In the genomic region with DNA sequence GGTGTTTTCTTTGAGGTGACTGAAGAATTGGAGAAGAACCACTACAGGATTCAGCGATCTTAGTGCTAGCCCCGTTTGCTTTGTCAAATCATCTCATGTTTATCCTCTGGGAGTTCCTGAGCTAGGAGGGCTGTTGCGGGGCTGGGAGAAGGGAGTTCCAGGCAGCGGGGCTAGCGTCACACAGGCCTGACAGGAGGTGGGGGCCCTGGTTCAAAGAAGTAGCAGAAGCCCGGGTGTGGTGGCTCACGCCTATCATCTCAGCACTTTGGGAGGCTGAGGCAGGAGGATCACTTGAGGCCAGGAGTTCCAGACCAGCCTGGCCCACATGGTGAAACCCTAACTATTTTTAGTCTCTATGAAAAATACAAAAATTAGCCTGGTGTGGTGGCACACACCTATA, we compare ENCODE assay signal across 19 cellular contexts. TPM values are rescaled to one million over a fixed set of nuclear protein-coding genes. Genes with fewer than 3 reads are reported as not detected.
DNase-seq lines count a peak whose midpoint lies in the region; ATAC-seq and TF ChIP-seq lines count a peak whose summit lies in the region.
"Had no signal": no experiment of that assay in that cellular context is flagged by ENCODE, and none has a peak within 500 bp of the region (broad histone marks: within the 10 kb centered on the region; RNA-seq: fewer than 3 reads in every experiment).

No MANE protein-coding gene starts in this region.

- H3K36me3 ChIP-seq in RWPE2 (ENCODE audit: low read depth) = no peaks in the 10 kb centered on the region
- H3K36me3 ChIP-seq in spleen = no peaks in the 10 kb centered on the region
- H3K36me3 ChIP-seq in aorta (ENCODE audit: control insufficient read depth in 1 of 2, insufficient read depth in 2 of 2, low read length in 1 of 2) = no peaks in the 10 kb centered on the region
- H3K36me3 ChIP-seq: BLaER1 treated with 17β-estradiol and CSF1 and Interleukin-3, amounts not matched to agents 10 nM and 100 nM; HAP-1 had no signal

- H3K4me3 ChIP-seq in RWPE2 (ENCODE audit: severe bottlenecking) (no peak overlapping the region), spleen (no peak overlapping the region), aorta (ENCODE audit: low read length in 2 of 2) (no peak overlapping the region)
- H3K4me3 ChIP-seq: BLaER1 treated with 17β-estradiol and CSF1 and Interleukin-3, amounts not matched to agents 10 nM and 100 nM; GM12878; GM23248; HAP-1 had no signal

- TF ChIP-seq CTCF in RWPE2 (IDR thresholded peaks at IDR 0.05; ENCODE audit: poor library complexity, severe bottlenecking) (no peak), spleen (IDR thresholded peaks at IDR 0.05 in 8 of 11, conservative IDR thresholded peaks at IDR 0.05 in 3 of 11) (no peak)

- H3K27ac ChIP-seq in RWPE2 (ENCODE audit: poor library complexity, severe bottlenecking) (peak overlapping the region; percentile 77), spleen (no peak overlapping the region), aorta (ENCODE audit: low read depth in 1 of 2, low read length in 2 of 2) (no peak overlapping the region)
- H3K27ac ChIP-seq: BLaER1 treated with 17β-estradiol and CSF1 and Interleukin-3, amounts not matched to agents 10 nM and 100 nM; GM23248 had no signal

- no peak for TF ChIP-seq POLR2A in spleen (IDR thresholded peaks at IDR 0.05)

- H3K27me3 ChIP-seq in RWPE2 (ENCODE audit: insufficient read depth, poor library complexity, severe bottlenecking) = no peaks in the 10 kb centered on the region
- H3K27me3 ChIP-seq in spleen (replicated peaks in 1 of 7) = peaks cover 0 to 61% (median 18%) of the 10 kb centered on the region in 7 donors
- no peaks in the 10 kb centered on the region for H3K27me3 ChIP-seq in aorta (ENCODE audit: control insufficient read depth in 1 of 2, insufficient read depth in 2 of 2, low read length in 1 of 2)
- H3K27me3 ChIP-seq: BLaER1 treated with 17β-estradiol and CSF1 and Interleukin-3, amounts not matched to agents 10 nM and 100 nM had no signal

- peaks cover 32% of the 10 kb centered on the region for H3K4me1 ChIP-seq in RWPE2 (ENCODE audit: insufficient read depth, poor library complexity, severe bottlenecking)
- no peaks in the 10 kb centered on the region for H3K4me1 ChIP-seq in spleen
- H3K4me1 ChIP-seq in aorta (ENCODE audit: control insufficient read depth in 1 of 2, insufficient read depth in 2 of 2, low read length in 2 of 2) = no peaks in the 10 kb centered on the region
- H3K4me1 ChIP-seq: HAP-1 had no signal

- DNase-seq in cardiac septum (ENCODE audit: low spot score) (peak; percentile 61), Right ventricle myocardium inferior (ENCODE audit: missing footprints) (no peak), NCI-H2171 treated with DMSO at 0.1 percent for 48 hours (lab: John Stamatoyannopoulos, UW) (peak; percentile 73), RWPE2 (ENCODE audit: low spot score) (peak; percentile 71), spleen (peak; percentile 30), aorta (no peak)
- DNase-seq: CD8-positive, alpha-beta T cell; COR-L47; DMS 273 treated with DMSO at 0.1 percent for 48 hours; DMS53; DND-41; EL had no signal

- H3K9me3 ChIP-seq in RWPE2 (ENCODE audit: severe bottlenecking) = no peaks in the 10 kb centered on the region
- H3K9me3 ChIP-seq in spleen = peaks cover 0 to 16% (median 6%) of the 10 kb centered on the region in 8 donors
- peaks cover 4% of the 10 kb centered on the region for H3K9me3 ChIP-seq in aorta (ENCODE audit: control insufficient read depth, low read length)
- H3K9me3 ChIP-seq: HAP-1 had no signal

- WGBS in spleen, 5 donors = 82 to 92% (median 85%) methylated on average over 7 of the region's 7 CpGs
- 81 to 84% methylated on average over 7 of the region's 7 CpGs for WGBS in aorta, 2 donors

- no peak for ATAC-seq in Right ventricle myocardium inferior
- no peak for ATAC-seq in RWPE2 (ENCODE audit: low read depth)
- no peak for ATAC-seq in aorta (ENCODE audit: low FRiP score)
- no peak for ATAC-seq in HG03159 (IDR thresholded peaks at IDR 0.05; ENCODE audit: unreplicated experiment)
- ATAC-seq in HG03039 (IDR thresholded peaks at IDR 0.05; ENCODE audit: unreplicated experiment) = no peak
- ATAC-seq: CD8-positive, alpha-beta T cell; GM12878; HepG2 had no signal

- intact Hi-C loops in cardiac septum (cut with DNase I) (no loop called here), Right ventricle myocardium inferior (cut with DNase I) (no loop called here), spleen (cut with DNase I; ENCODE audit: low total_unique reads) (no loop called here), aorta (cut with DNase I) (no loop called here)

RNA-seq across cellular contexts. Expression of a gene that starts 33.2 kb away (rescaled TPM):
- total RNA-seq in cardiac septum = 39.7 TPM
- total RNA-seq in Right ventricle myocardium inferior = 29.5 TPM
- 10 to 100 TPM in 6 of 7 donors, 1 to 10 TPM in 1; 9.3 to 49.1 (median 18.3) TPM for total RNA-seq in spleen
- 10 to 100 TPM in 1 of 3 donors, 1 to 10 TPM in 2; 5.5 to 24.6 (median 9.4) TPM for polyA plus RNA-seq in spleen
- total RNA-seq in aorta = 100 to 1,000 TPM in 1 of 2 donors, 10 to 100 TPM in 1; 85.8 to 145 TPM
- polyA plus RNA-seq in aorta = 10 to 100 TPM; 17.7 to 43.5 TPM

Comparison
In these comparisons a context has a peak if more than half of its experiments do, and no peak if none do; other contexts are left out.
1. DNase-seq: peak in cardiac septum (single experiment), NCI-H2171 treated with DMSO at 0.1 percent for 48 hours (single experiment), RWPE2 (single experiment) and spleen (single experiment); none in Right ventricle myocardium inferior (single experiment) and aorta (0 of 2).